ENCODE assay signal across 27 cellular contexts in genomic region chr6:33551538-33551937, GRCh38.
"Had no signal": no experiment of that assay in that cellular context is flagged by ENCODE, and none has a peak within 500 bp of the region (broad histone marks: within the 10 kb centered on the region; RNA-seq: fewer than 3 reads in every experiment).

No MANE protein-coding gene starts in this region.

- H3K4me3 Mint-ChIP-seq: mesothelial cell of epicardium; naive B cell; natural killer cell; stimulated activated naive B cell treated with anti-CD40 and anti-IgM and Interleukin-4, amounts not matched to agents 10 μg/mL and 1 μg/mL and 100 μg/mL, for 72 hours had no signal

- H3K4me3 ChIP-seq: left lung, lower lobe of right lung, ovary, right atrium auricular region, skin epidermis, stomach, testis, thyroid gland, transverse colon, upper lobe of left lung, vagina had no signal

- H3K27ac Mint-ChIP-seq: mesothelial cell of epicardium; naive B cell; natural killer cell; progenitor cell of endocrine pancreas; stimulated activated naive B cell treated with anti-CD40 and anti-IgM and Interleukin-4, amounts not matched to agents 10 μg/mL and 1 μg/mL and 100 μg/mL, for 72 hours had no signal

- DNase-seq: hippocampal formation; kidney; left colon; left lung; lower lobe of right lung; mammary epithelial cell; mesenchymal stem cell; naive B cell; natural killer cell; ovary; stimulated activated CD4-positive, alpha-beta T cell treated with anti-CD3 and anti-CD28 coated beads, Interleukin-12 subunit alpha, Interleukin-12 subunit beta, amount 100 ng/mL, for 4 hours; stimulated activated CD4-positive, alpha-beta T cell treated with anti-CD3 and anti-CD28 coated beads, Interleukin-15, amount 100 ng/mL, for 24 hours; stimulated activated CD4-positive, alpha-beta T cell treated with anti-CD3 and anti-CD28 coated beads, Interleukin-2, amount 100 ng/mL, for 24 hours; stimulated activated CD4-positive, alpha-beta T cell treated with anti-CD3 and anti-CD28 coated beads, Interleukin-4, amount 100 ng/mL, for 1 hour; stimulated activated naive B cell treated with anti-CD40 and anti-IgM and Interleukin-4, amounts not matched to agents 10 μg/mL and 1 μg/mL and 100 μg/mL, for 72 hours; stimulated activated naive CD8-positive, alpha-beta T cell treated with anti-CD3 and anti-CD28 coated beads, Interleukin-15, Interleukin-2, amounts not matched to agents 100 U/mL and 50 U/mL, for 24 hours; stomach; testis; thyroid gland; transverse colon; upper lobe of left lung had no signal

- H3K27ac ChIP-seq: left lung, lower lobe of right lung, ovary, right atrium auricular region, skin epidermis, stomach, testis, thyroid gland, transverse colon, upper lobe of left lung, vagina had no signal

- H3K36me3 Mint-ChIP-seq: mesothelial cell of epicardium; naive B cell; natural killer cell; stimulated activated naive B cell treated with anti-CD40 and anti-IgM and Interleukin-4, amounts not matched to agents 10 μg/mL and 1 μg/mL and 100 μg/mL, for 72 hours had no signal

- H3K27me3 Mint-ChIP-seq: naive B cell; stimulated activated naive B cell treated with anti-CD40 and anti-IgM and Interleukin-4, amounts not matched to agents 10 μg/mL and 1 μg/mL and 100 μg/mL, for 72 hours had no signal

- H3K36me3 ChIP-seq: left lung, lower lobe of right lung, ovary, right atrium auricular region, stomach, thyroid gland, transverse colon, upper lobe of left lung, vagina had no signal

- H3K27me3 ChIP-seq: left lung, ovary, right atrium auricular region, stomach, testis, thyroid gland, transverse colon, upper lobe of left lung, vagina had no signal

- H3K9me3 Mint-ChIP-seq: mesothelial cell of epicardium; naive B cell; natural killer cell; stimulated activated naive B cell treated with anti-CD40 and anti-IgM and Interleukin-4, amounts not matched to agents 10 μg/mL and 1 μg/mL and 100 μg/mL, for 72 hours had no signal

- ATAC-seq: left colon; left lung; lower lobe of right lung; natural killer cell; sciatic nerve; stimulated activated naive B cell treated with anti-CD40 and anti-IgM and Interleukin-4, amounts not matched to agents 10 μg/mL and 1 μg/mL and 100 μg/mL, for 72 hours; stimulated activated naive CD8-positive, alpha-beta T cell treated with anti-CD3 and anti-CD28 coated beads, Interleukin-15, Interleukin-2, amounts not matched to agents 100 U/mL and 50 U/mL, for 24 hours had no signal

- H3K4me1 ChIP-seq: left lung, lower lobe of right lung, right atrium auricular region, stomach, testis, thyroid gland, transverse colon, upper lobe of left lung, vagina had no signal
